Comparison of ENCODE assay signal across 8 cellular contexts in the genomic region with DNA sequence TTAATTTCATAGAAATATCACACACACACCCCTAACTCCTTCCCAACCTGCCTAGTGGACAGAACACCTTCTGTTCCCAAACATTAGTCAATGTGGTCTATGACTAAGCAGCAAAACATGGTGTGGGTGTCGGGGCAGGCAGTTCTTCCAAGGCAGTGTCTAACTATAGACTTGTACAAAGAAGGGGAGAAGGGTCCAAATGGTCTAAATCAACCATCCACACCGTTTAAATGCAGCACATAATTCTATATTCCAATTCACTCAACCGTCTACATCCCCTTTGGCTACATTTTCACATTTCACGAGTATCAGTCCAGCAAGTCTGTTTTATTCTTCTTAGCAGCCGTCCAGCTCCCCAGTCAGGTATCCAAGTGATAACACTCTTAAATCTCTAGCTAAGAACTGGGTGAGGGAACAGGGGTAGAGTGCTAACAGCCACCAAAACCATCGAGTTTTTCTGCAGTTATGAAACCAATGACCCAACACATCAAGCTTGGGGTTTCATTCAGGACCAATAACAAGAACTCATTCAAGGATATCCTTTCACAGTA. TPM values are rescaled to one million over a fixed set of nuclear protein-coding genes. Genes with fewer than 3 reads are reported as not detected.
A peak's percentile ranks its signal among the peaks of the same experiment; 100 is the strongest.
DNase-seq lines count a peak whose midpoint lies in the region; ATAC-seq, FAIRE-seq and TF ChIP-seq lines count a peak whose summit lies in the region.

No MANE protein-coding gene starts in this region.

- no peak overlapping the region for H3K4me3 Mint-ChIP-seq in natural killer cell

- H3K27ac ChIP-seq in heart left ventricle, result peak overlapping the region in 9 of 12 donors; percentile 26 to 96 (median 90)
- H3K27ac ChIP-seq in kidney (ENCODE audit: low read depth in 2 of 2, low read length in 2 of 2), result peak overlapping the region; percentile 88 to 89
- H3K27ac ChIP-seq in vagina, result peak overlapping the region; percentile 89

- H3K9me3 ChIP-seq in heart left ventricle, result no peaks in the 10 kb centered on the region
- H3K9me3 ChIP-seq in adipocyte (ENCODE audit: control insufficient read depth, low read length), result no peaks in the 10 kb centered on the region
- no peaks in the 10 kb centered on the region for H3K9me3 ChIP-seq in kidney (ENCODE audit: control insufficient read depth in 1 of 2, low read length in 2 of 2)
- no peaks in the 10 kb centered on the region for H3K9me3 ChIP-seq in vagina

- H3K4me3 ChIP-seq in heart left ventricle (peak overlapping the region; percentile 15 to 77 (median 68)), adipocyte (ENCODE audit: low read length) (peak overlapping the region; percentile 88), kidney (ENCODE audit: low read length in 2 of 2) (peak overlapping the region; percentile 62 to 90), vagina (peak overlapping the region; percentile 55 to 86)

- FAIRE-seq in kidney (lab: Jason Lieb, UNC), result no peak

- H3K9ac ChIP-seq in adipocyte (ENCODE audit: low read length), result peak overlapping the region; percentile 89
- H3K9ac ChIP-seq in kidney (ENCODE audit: low read length in 2 of 2), result peak overlapping the region in 1 of 2 donors; percentile 74

- TF ChIP-seq CTCF in heart left ventricle (IDR thresholded peaks at IDR 0.05) (no peak), kidney (IDR thresholded peaks at IDR 0.05; ENCODE audit: borderline replicate concordance, extremely low read depth, insufficient read depth) (no peak), vagina (IDR thresholded peaks at IDR 0.05) (no peak), natural killer cell (IDR thresholded peaks at IDR 0.05) (no peak)

- H3K4me1 ChIP-seq in heart left ventricle (peaks cover 0 to 66% (median 36%) of the 10 kb centered on the region in 12 donors), adipocyte (ENCODE audit: control insufficient read depth, insufficient read depth, low read length) (peaks cover 51% of the 10 kb centered on the region), kidney (ENCODE audit: control insufficient read depth in 1 of 2, insufficient read depth in 1 of 2, low read depth in 1 of 2, low read length in 2 of 2) (peaks cover 23 to 25% of the 10 kb centered on the region in 2 donors), vagina (peaks cover 75% of the 10 kb centered on the region)

- 14 to 31% (median 19%) methylated on average over 6 of the region's 6 CpGs for WGBS in heart left ventricle, 4 donors

- intact Hi-C loops in heart left ventricle (cut with DNase I) (loop anchor here in 6 of 10 donors (5.0 to 10.0 kb wide), 11 partner anchors 36 to 1782 kb away; no protein-coding TSS in a partner anchor), Right ventricle myocardium superior (cut with DNase I) (no loop called here), kidney (cut with DNase I) (no loop called here), vagina (cut with DNase I) (no loop called here), natural killer cell (cut with micrococcal nuclease) (no loop called here)

- peaks cover 0 to 17% (median 0%) of the 10 kb centered on the region in 9 donors for H3K27me3 ChIP-seq in heart left ventricle
- no peaks in the 10 kb centered on the region for H3K27me3 ChIP-seq in adipocyte (replicated peaks; ENCODE audit: control insufficient read depth, insufficient read depth, low read length)
- H3K27me3 ChIP-seq in vagina, result no peaks in the 10 kb centered on the region

- DNase-seq in heart left ventricle, result peak in 2 of 5 donors; percentile 29 to 40
- DNase-seq in Right ventricle myocardium superior, result no peak
- peak; percentile 74 for DNase-seq in adipocyte (ENCODE audit: low read depth)
- no peak for DNase-seq in kidney
- DNase-seq in vagina (ENCODE audit: extremely low spot score in 2 of 2), result no peak
- no peak for DNase-seq in NCI-H1105 treated with DMSO at 0.1 percent for 48 hours (lab: John Stamatoyannopoulos, UW)
- DNase-seq in NCI-H1048 (lab: John Stamatoyannopoulos, UW), result no peak
- no peak for DNase-seq in natural killer cell

- H3K36me3 ChIP-seq in heart left ventricle, result no peaks in the 10 kb centered on the region
- H3K36me3 ChIP-seq in adipocyte (ENCODE audit: control insufficient read depth, insufficient read depth, low read length, severe bottlenecking), result no peaks in the 10 kb centered on the region
- H3K36me3 ChIP-seq in kidney (ENCODE audit: control insufficient read depth in 1 of 2, insufficient read depth in 2 of 2, low read length in 2 of 2), result no peaks in the 10 kb centered on the region
- no peaks in the 10 kb centered on the region for H3K36me3 ChIP-seq in vagina

- no peak for TF ChIP-seq POLR2A in heart left ventricle (IDR thresholded peaks at IDR 0.05)
- no peak for TF ChIP-seq POLR2A in vagina (IDR thresholded peaks at IDR 0.05)

- no peak overlapping the region for H3K27ac Mint-ChIP-seq in natural killer cell

- H3K27me3 Mint-ChIP-seq in natural killer cell (ENCODE audit: low read depth in 2 of 2), result peaks cover 10 to 39% of the 10 kb centered on the region in 2 donors

- peak in 3 of 4 donors; percentile 22 to 70 (median 52) for ATAC-seq in heart left ventricle
- no peak for ATAC-seq in Right ventricle myocardium superior (ENCODE audit: poor library complexity)
- ATAC-seq in natural killer cell, result no peak

- H3K36me3 Mint-ChIP-seq in natural killer cell, result no peaks in the 10 kb centered on the region

- H3K4me1 Mint-ChIP-seq in natural killer cell, result peaks cover 28 to 31% of the 10 kb centered on the region in 2 donors

- H3K9me3 Mint-ChIP-seq in natural killer cell, result no peaks in the 10 kb centered on the region

RNA-seq across cellular contexts. Expression of a gene that starts 3.4 kb away (rescaled TPM):
- 10 to 100 TPM in 6 of 9 donors, 1 to 10 TPM in 3; 8.5 to 26.7 (median 14.2) TPM for total RNA-seq in heart left ventricle
- 1 to 10 TPM; 3.3 to 5.3 TPM for polyA plus RNA-seq in heart left ventricle
- 8.6 TPM for total RNA-seq in Right ventricle myocardium superior
- 35.8 TPM for total RNA-seq in kidney
- polyA plus RNA-seq in kidney (ENCODE audit: insufficient read depth, low read depth, low replicate concordance), result 5.9 TPM
- 20.6 TPM for total RNA-seq in vagina
- 1 to 10 TPM in 1 of 3 donors, under 1 TPM in 1, not detected in 1; 0.39 to 6.6 TPM for total RNA-seq in natural killer cell

Comparison
In these comparisons a context has a peak if more than half of its experiments do, and no peak if none do; other contexts are left out.
1. ATAC-seq: peak in heart left ventricle (3 of 4); none in Right ventricle myocardium superior (single experiment) and natural killer cell (0 of 3).
2. intact Hi-C loops: an anchor here in heart left ventricle (5.0 to 10.0 kb wide); none called in Right ventricle myocardium superior, kidney, vagina and natural killer cell.
3. Peak in every context shown above with its lines, with median percentiles within 50 percentile points of each other: H3K27ac ChIP-seq and H3K4me3 ChIP-seq.